Comparison of ENCODE assay signal across 8 cellular contexts in genomic region chrX:119791437-119792231, GRCh38. TPM values are rescaled to one million over a fixed set of nuclear protein-coding genes. Genes with fewer than 3 reads are reported as not detected.
DNase-seq lines count a peak whose midpoint lies in the region; ATAC-seq and TF ChIP-seq lines count a peak whose summit lies in the region.

Gene RPL39, minus strand, starts transcription at chrX:119791630. Its CDS starts 54 bp downstream, at chrX:119791576.

- no peaks in the 10 kb centered on the region for H3K27me3 ChIP-seq in mucosa of stomach (ENCODE audit: control insufficient read depth, insufficient read depth, low read length)

- peak; percentile 93 for TF ChIP-seq POLR2A in erythroblast (IDR thresholded peaks at IDR 0.05; ENCODE audit: low read length)

- peaks cover 23% of the 10 kb centered on the region for H3K4me1 Mint-ChIP-seq in activated T-cell treated with anti-CD3 and anti-CD28 coated beads, Interleukin-2, amount 50 U/mL, for 24 hours (ENCODE audit: low read depth)

- H3K27ac Mint-ChIP-seq in activated T-cell treated with anti-CD3 and anti-CD28 coated beads, Interleukin-2, amount 50 U/mL, for 24 hours: peak within 1 kb of the TSS; percentile 98

- H3K27me3 Mint-ChIP-seq in activated T-cell treated with anti-CD3 and anti-CD28 coated beads, Interleukin-2, amount 50 U/mL, for 24 hours: peaks cover 11% of the 10 kb centered on the region

- peak; percentile 92 for ATAC-seq in GM21737 (IDR thresholded peaks at IDR 0.05; ENCODE audit: unreplicated experiment)

- no peaks in the 10 kb centered on the region for H3K9me3 Mint-ChIP-seq in activated T-cell treated with anti-CD3 and anti-CD28 coated beads, Interleukin-2, amount 50 U/mL, for 24 hours

- peak within 1 kb of the TSS; percentile 93 for H3K9ac ChIP-seq in mucosa of stomach (ENCODE audit: low read length)

- H3K4me3 ChIP-seq in mucosa of stomach (ENCODE audit: low read length): peak within 1 kb of the TSS; percentile 82

- no peaks in the 10 kb centered on the region for H3K9me3 ChIP-seq in mucosa of stomach (ENCODE audit: control insufficient read depth, low read length)

- peaks cover 8% of the 10 kb centered on the region for H3K4me1 ChIP-seq in mucosa of stomach (ENCODE audit: control insufficient read depth, insufficient read depth, low read length)

- peaks cover 50% of the 10 kb centered on the region for H3K36me3 Mint-ChIP-seq in activated T-cell treated with anti-CD3 and anti-CD28 coated beads, Interleukin-2, amount 50 U/mL, for 24 hours (ENCODE audit: low read depth)

- peak within 1 kb of the TSS; percentile 92 for H3K4me3 Mint-ChIP-seq in activated T-cell treated with anti-CD3 and anti-CD28 coated beads, Interleukin-2, amount 50 U/mL, for 24 hours

- DNase-seq in DMS79 (lab: John Stamatoyannopoulos, UW): peak; percentile 70
- DNase-seq in KG1 (lab: John Stamatoyannopoulos, UW): peak; percentile 69
- peak; percentile 82 for DNase-seq in activated T-cell treated with anti-CD3 and anti-CD28 coated beads, Interleukin-2, amount 50 U/mL, for 24 hours
- DNase-seq in erythroblast (lab: John Stamatoyannopoulos, UW): peak; percentile 88 to 90
- DNase-seq in stimulated activated CD8-positive, alpha-beta memory T cell treated with anti-CD3 and anti-CD28 coated beads, Interleukin-7, amount 100 ng/mL, for 1 hour (ENCODE audit: low read depth in 2 of 2): peak; percentile 53 to 55

- no peaks in the 10 kb centered on the region for H3K36me3 ChIP-seq in mucosa of stomach (ENCODE audit: control insufficient read depth, insufficient read depth, low read length)

TF ChIP-seq in PFSK-1, 5 proteins besides CTCF, POLR2A, EP300 and RAD21:
- TF ChIP-seq SIN3A (IDR thresholded peaks at IDR 0.05; ENCODE audit: borderline replicate concordance, insufficient read depth, low read length) (peak; percentile 31; the same call in 1 of the 2 replicates), REST (IDR thresholded peaks at IDR 0.05; ENCODE audit: insufficient read depth in 1 of 2, low read depth in 2 of 2, low read length in 2 of 2) (peak in 1 of 2 experiments; percentile 35; a peak in 1 of 4 replicates), POLR2AphosphoS5 (IDR thresholded peaks at IDR 0.05; ENCODE audit: low read depth, low read length) (peak; percentile 94), TAF1 (IDR thresholded peaks at IDR 0.05; ENCODE audit: borderline replicate concordance, insufficient read depth, low read length) (peak; percentile 74; the same call in 1 of the 2 replicates), FOXP2 (optimal IDR thresholded peaks at IDR 0.05; ENCODE audit: borderline replicate concordance, extremely low read depth, extremely low read length, insufficient read depth) (no peak)

RNA-seq across cellular contexts. Expression of gene RPL39, which starts in this region (rescaled TPM):
- polyA plus RNA-seq in PFSK-1 (2012; ENCODE audit: insufficient read length, low read depth): 2,110 TPM

Comparison
In these comparisons a context has a peak if more than half of its experiments do, and no peak if none do; other contexts are left out.
1. Peak in every context shown above with its lines: DNase-seq, ATAC-seq and H3K4me3 ChIP-seq.